In genomic region chr7:76048668-76048988, GRCh38 we compare ENCODE assay signal across 8 cellular contexts. TPM values are rescaled to one million over a fixed set of nuclear protein-coding genes. Genes with fewer than 3 reads are reported as not detected.
DNase-seq lines count a peak whose midpoint lies in the region; ATAC-seq and TF ChIP-seq lines count a peak whose summit lies in the region.

No MANE protein-coding gene starts in this region.

- H4K8ac ChIP-seq in mesendoderm (ENCODE audit: low read depth, low read length) = no peak overlapping the region

- peak overlapping the region; percentile 91 for H3K27ac ChIP-seq in CD4-positive, CD25-positive, alpha-beta regulatory T cell (ENCODE audit: insufficient read depth, low read length, poor library complexity, severe bottlenecking)
- H3K27ac ChIP-seq in mesendoderm (ENCODE audit: low read depth, low read length) (peak overlapping the region; percentile 25), urinary bladder (ENCODE audit: low read depth) (peak overlapping the region; percentile 28)

- peak overlapping the region; percentile 82 for H3K4me2 ChIP-seq in mesendoderm (ENCODE audit: low read length)

- H4K5ac ChIP-seq in mesendoderm (ENCODE audit: low read length) = no peak overlapping the region

- H3K9ac ChIP-seq in mesendoderm (ENCODE audit: low read length) = peak overlapping the region; percentile 98

- peak in 1 of 3 donors; percentile 50 for DNase-seq in CD4-positive, CD25-positive, alpha-beta regulatory T cell
- DNase-seq in H7 = peak; percentile 78
- no peak for DNase-seq in central memory CD8-positive, alpha-beta T cell (ENCODE audit: low spot score in 2 of 2)
- peak; percentile 73 for DNase-seq in mesendoderm

- H3K9me3 Mint-ChIP-seq in CD4-positive, CD25-positive, alpha-beta regulatory T cell = peaks cover 0 to 1% (median 0%) of the 10 kb centered on the region in 7 donors
- H3K9me3 Mint-ChIP-seq in central memory CD8-positive, alpha-beta T cell = peaks cover 5% of the 10 kb centered on the region

- H2BK15ac ChIP-seq in mesendoderm (replicated peaks; ENCODE audit: low read depth) = no peak overlapping the region

- peaks cover 51% of the 10 kb centered on the region for H3K79me2 ChIP-seq in mesendoderm (ENCODE audit: control insufficient read depth, insufficient read depth, low read length)

- peaks cover 13 to 78% (median 41%) of the 10 kb centered on the region in 4 donors for H3K4me1 Mint-ChIP-seq in CD4-positive, CD25-positive, alpha-beta regulatory T cell
- peaks cover 48% of the 10 kb centered on the region for H3K4me1 Mint-ChIP-seq in central memory CD8-positive, alpha-beta T cell

- H3K79me1 ChIP-seq in mesendoderm (ENCODE audit: low read length) = peaks cover 27% of the 10 kb centered on the region

- ATAC-seq in CD4-positive, CD25-positive, alpha-beta regulatory T cell (ENCODE audit: low read depth in 2 of 2) = no peak
- ATAC-seq in central memory CD8-positive, alpha-beta T cell (replicated peaks; ENCODE audit: extremely low read depth, poor library complexity, severe bottlenecking) = peak; percentile 21
- ATAC-seq in GM18498 (IDR thresholded peaks at IDR 0.05; ENCODE audit: unreplicated experiment) (no peak), HG03280 (IDR thresholded peaks at IDR 0.05; ENCODE audit: unreplicated experiment) (no peak)

- peaks cover 51% of the 10 kb centered on the region for H3K4me1 ChIP-seq in CD4-positive, CD25-positive, alpha-beta regulatory T cell (ENCODE audit: control insufficient read depth, insufficient read depth, low read length, poor library complexity, severe bottlenecking)
- H3K4me1 ChIP-seq in mesendoderm (ENCODE audit: control insufficient read depth, low read depth, low read length) (peaks cover 1% of the 10 kb centered on the region), urinary bladder (ENCODE audit: insufficient read depth) (peaks cover 2% of the 10 kb centered on the region)

- WGBS in mesendoderm (ENCODE audit: extremely low coverage, insufficient coverage, low lambda C conversion rate) = no CpG with 5 or more reads among the region's 9 CpGs
- under 1% methylated on average over 9 of the region's 9 CpGs for WGBS in urinary bladder

- peak overlapping the region; percentile 96 for H3K4me3 ChIP-seq in CD4-positive, CD25-positive, alpha-beta regulatory T cell (ENCODE audit: low read depth, low read length)
- peak overlapping the region; percentile 95 for H3K4me3 ChIP-seq in H7 (ENCODE audit: insufficient read depth, low read depth, low read length)
- H3K4me3 ChIP-seq in mesendoderm (ENCODE audit: low read length) = peak overlapping the region; percentile 90
- H3K4me3 ChIP-seq in urinary bladder (ENCODE audit: low read depth, low read length) = peak overlapping the region; percentile 86

- H3K36me3 Mint-ChIP-seq in CD4-positive, CD25-positive, alpha-beta regulatory T cell = peaks cover 31% of the 10 kb centered on the region
- peaks cover 20% of the 10 kb centered on the region for H3K36me3 Mint-ChIP-seq in central memory CD8-positive, alpha-beta T cell (ENCODE audit: insufficient read depth)

- no peaks in the 10 kb centered on the region for H3K9me3 ChIP-seq in CD4-positive, CD25-positive, alpha-beta regulatory T cell (ENCODE audit: control insufficient read depth in 2 of 2, low read length in 2 of 2)

- peak overlapping the region; percentile 95 to 99 (median 97) for H3K27ac Mint-ChIP-seq in CD4-positive, CD25-positive, alpha-beta regulatory T cell
- H3K27ac Mint-ChIP-seq in central memory CD8-positive, alpha-beta T cell (ENCODE audit: low read depth) = peak overlapping the region; percentile 96

- no peaks in the 10 kb centered on the region for H3K27me3 ChIP-seq in CD4-positive, CD25-positive, alpha-beta regulatory T cell (ENCODE audit: control insufficient read depth, insufficient read depth, low read length)
- H3K27me3 ChIP-seq in H7 (ENCODE audit: control insufficient read depth, insufficient read depth, low read length) (no peaks in the 10 kb centered on the region), mesendoderm (ENCODE audit: insufficient read depth, low read length, poor library complexity) (no peaks in the 10 kb centered on the region)

- no peak overlapping the region for H2BK120ac ChIP-seq in mesendoderm (ENCODE audit: low read depth, low read length)

- H3K23ac ChIP-seq in mesendoderm (ENCODE audit: low read length) = no peak overlapping the region

- H2BK5ac ChIP-seq in mesendoderm (ENCODE audit: low read length) = no peak overlapping the region

- H3K56ac ChIP-seq in mesendoderm (ENCODE audit: low read length) = peak overlapping the region; percentile 99

- no peak overlapping the region for H2AK5ac ChIP-seq in mesendoderm (ENCODE audit: low read length)

- H3K36me3 ChIP-seq in CD4-positive, CD25-positive, alpha-beta regulatory T cell (ENCODE audit: control insufficient read depth, insufficient read depth, low read length) = peaks cover 5% of the 10 kb centered on the region
- H3K36me3 ChIP-seq in H7 (replicated peaks; ENCODE audit: control insufficient read depth, insufficient read depth, low read length) = peaks cover 2% of the 10 kb centered on the region
- no peaks in the 10 kb centered on the region for H3K36me3 ChIP-seq in mesendoderm (ENCODE audit: control insufficient read depth, insufficient read depth, low read length)
- H3K36me3 ChIP-seq in urinary bladder (ENCODE audit: insufficient read depth) = no peaks in the 10 kb centered on the region

- H3K4ac ChIP-seq in mesendoderm (ENCODE audit: low read depth, low read length) = peak overlapping the region; percentile 83

- H3K18ac ChIP-seq in mesendoderm (ENCODE audit: low read length) = peak overlapping the region; percentile 81

- peak overlapping the region; percentile 96 to 98 (median 98) for H3K4me3 Mint-ChIP-seq in CD4-positive, CD25-positive, alpha-beta regulatory T cell
- peak overlapping the region; percentile 98 for H3K4me3 Mint-ChIP-seq in central memory CD8-positive, alpha-beta T cell

- H3K27me3 Mint-ChIP-seq in CD4-positive, CD25-positive, alpha-beta regulatory T cell = no peaks in the 10 kb centered on the region
- H3K27me3 Mint-ChIP-seq in central memory CD8-positive, alpha-beta T cell = no peaks in the 10 kb centered on the region

TF ChIP-seq in PFSK-1, 5 proteins besides CTCF, POLR2A, EP300 and RAD21:
- TF ChIP-seq REST (IDR thresholded peaks at IDR 0.05; ENCODE audit: insufficient read depth in 1 of 2, low read depth in 2 of 2, low read length in 2 of 2) (no peak), FOXP2 (optimal IDR thresholded peaks at IDR 0.05; ENCODE audit: borderline replicate concordance, extremely low read depth, extremely low read length, insufficient read depth) (no peak), POLR2AphosphoS5 (IDR thresholded peaks at IDR 0.05; ENCODE audit: low read depth, low read length) (no peak), TAF1 (IDR thresholded peaks at IDR 0.05; ENCODE audit: borderline replicate concordance, insufficient read depth, low read length) (peak; percentile 15; the same call in 1 of the 2 replicates)

RNA-seq across cellular contexts. Expression of gene MDH2, which starts 0.7 kb away (rescaled TPM):
- 70.6 TPM for total RNA-seq in CD4-positive, CD25-positive, alpha-beta regulatory T cell
- polyA plus RNA-seq in CD4-positive, CD25-positive, alpha-beta regulatory T cell = 100 to 1,000 TPM; 151 to 237 (median 178) TPM
- total RNA-seq in H7 (2014; rRNA removed; shearing (Covaris generic)) = 206 and 246 TPM in 2 replicates
- polyA plus RNA-seq in PFSK-1 (2012; ENCODE audit: insufficient read length, low read depth) = 1,030 TPM
- polyA plus RNA-seq in mesendoderm (2013, experiment 1 of 2) = 265 TPM
- 265 TPM for polyA plus RNA-seq in mesendoderm (2013, experiment 2 of 2)
- 29.6 TPM for total RNA-seq in urinary bladder
- 145 TPM for polyA plus RNA-seq in urinary bladder

RNA-seq across cellular contexts. Expression of gene STYXL1, which starts 0.8 kb away (rescaled TPM):
- total RNA-seq in CD4-positive, CD25-positive, alpha-beta regulatory T cell = 16.8 TPM
- 10 to 100 TPM; 61.9 to 80.8 (median 64.6) TPM for polyA plus RNA-seq in CD4-positive, CD25-positive, alpha-beta regulatory T cell
- total RNA-seq in H7 (2014; rRNA removed; shearing (Covaris generic)) = 53.1 and 68.6 TPM in 2 replicates
- polyA plus RNA-seq in PFSK-1 (2012; ENCODE audit: insufficient read length, low read depth) = 57.8 TPM
- 24.9 TPM for polyA plus RNA-seq in mesendoderm (2013, experiment 1 of 2)
- 26.3 TPM for polyA plus RNA-seq in mesendoderm (2013, experiment 2 of 2)
- 20.5 TPM for total RNA-seq in urinary bladder
- polyA plus RNA-seq in urinary bladder = 26.7 TPM

RNA-seq across cellular contexts. Expression of gene TMEM120A, which starts 54.2 kb away (rescaled TPM):
- 51.5 TPM for total RNA-seq in CD4-positive, CD25-positive, alpha-beta regulatory T cell
- 10 to 100 TPM; 41.9 to 66.5 (median 62.1) TPM for polyA plus RNA-seq in CD4-positive, CD25-positive, alpha-beta regulatory T cell
- 11.0 and 12.8 TPM in 2 replicates for total RNA-seq in H7 (2014; rRNA removed; shearing (Covaris generic))
- 95.7 TPM for polyA plus RNA-seq in PFSK-1 (2012; ENCODE audit: insufficient read length, low read depth)
- 8.8 TPM for polyA plus RNA-seq in mesendoderm (2013, experiment 1 of 2)
- 10.0 TPM for polyA plus RNA-seq in mesendoderm (2013, experiment 2 of 2)
- 17.8 TPM for total RNA-seq in urinary bladder
- polyA plus RNA-seq in urinary bladder = 90.2 TPM

Comparison
In these comparisons a context has a peak if more than half of its experiments do, and no peak if none do; other contexts are left out.
1. DNase-seq: peak in H7 (single experiment) and mesendoderm (single experiment); none in central memory CD8-positive, alpha-beta T cell (0 of 2).
2. H3K27ac ChIP-seq: peak in every context shown above with its lines; median percentile 91 in CD4-positive, CD25-positive, alpha-beta regulatory T cell; 28 in urinary bladder; 25 in mesendoderm.
3. Peak in every context shown above with its lines, with median percentiles within 50 percentile points of each other: H3K4me3 ChIP-seq.